ENCODE assay signal across 16 cellular contexts in the genomic region with DNA sequence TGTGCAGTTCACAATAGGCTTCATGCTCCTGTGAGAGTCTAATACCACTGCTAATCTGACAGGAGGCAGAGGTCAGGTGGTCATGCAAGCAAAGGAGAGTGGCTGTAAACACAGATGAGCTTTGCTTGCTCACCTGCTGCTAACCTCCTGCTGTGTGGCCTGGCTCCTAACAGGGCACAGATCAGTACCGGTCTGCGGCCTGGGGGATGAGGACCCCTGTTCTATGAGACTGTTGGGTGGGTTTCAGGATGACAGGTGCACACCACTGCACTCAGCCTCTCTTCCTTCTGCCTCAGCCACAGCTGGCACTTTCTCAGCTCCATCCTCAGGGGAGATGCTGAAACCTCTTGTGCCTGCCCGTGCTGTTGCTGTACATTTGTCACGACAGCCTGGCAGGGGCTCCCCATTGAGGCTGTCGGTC.
DNase-seq lines count a peak whose midpoint lies in the region; FAIRE-seq and TF ChIP-seq lines count a peak whose summit lies in the region.
"Had no signal": no experiment of that assay in that cellular context is flagged by ENCODE, and none has a peak within 500 bp of the region (broad histone marks: within the 10 kb centered on the region; RNA-seq: fewer than 3 reads in every experiment).

No MANE protein-coding gene starts in this region.

- H3K4me3 ChIP-seq in WERI-Rb-1 (ENCODE audit: low read depth, low read length) = no peak overlapping the region
- H3K4me3 ChIP-seq: transverse colon had no signal

- H3K27ac ChIP-seq in WERI-Rb-1 = peak overlapping the region; percentile 73
- H3K27ac ChIP-seq: transverse colon had no signal

- FAIRE-seq in GM19239 (lab: Jason Lieb, UNC) = peak; percentile 71
- FAIRE-seq: HTR-8/SVneo had no signal

- TF ChIP-seq CTCF in WERI-Rb-1 (IDR thresholded peaks at IDR 0.05; ENCODE audit: low read depth, low read length) = no peak

- H3K36me3 ChIP-seq in WERI-Rb-1 = no peaks in the 10 kb centered on the region
- H3K36me3 ChIP-seq: transverse colon had no signal

- DNase-seq in DMS53 (lab: John Stamatoyannopoulos, UW) = peak; percentile 69
- DNase-seq in GM19239 (ENCODE audit: insufficient read length, low spot score) = no peak
- DNase-seq in NCI-H1417 treated with DMSO at 0.1 percent for 48 hours (lab: John Stamatoyannopoulos, UW) = peak; percentile 24
- DNase-seq in WERI-Rb-1 = peak; percentile 83
- DNase-seq in effector CD4-positive, alpha-beta T cell = no peak
- no peak for DNase-seq in germinal center (ENCODE audit: low spot score)
- DNase-seq in SW 1271 (lab: John Stamatoyannopoulos, UW) = no peak
- no peak for DNase-seq in NCI-H2081 treated with DMSO at 0.1 percent for 48 hours (lab: John Stamatoyannopoulos, UW)
- DNase-seq: activated naive CD4-positive, alpha-beta T cell treated with anti-CD3 and anti-CD28 coated beads for 36 hours; HFFc6; hippocampal formation; NCI-H446; nucleus accumbens; stimulated activated CD4-positive, alpha-beta T cell treated with anti-CD3 and anti-CD28 coated beads, Interleukin-2, amount 100 ng/mL, for 24 hours; transverse colon had no signal

- H3K9me3 ChIP-seq in WERI-Rb-1 (ENCODE audit: severe bottlenecking) = no peaks in the 10 kb centered on the region
- H3K9me3 ChIP-seq: transverse colon had no signal

- no peaks in the 10 kb centered on the region for H3K27me3 ChIP-seq in WERI-Rb-1 (ENCODE audit: insufficient read depth, low read depth, severe bottlenecking)

Comparison
In these comparisons a context has a peak if more than half of its experiments do, and no peak if none do; other contexts are left out.
1. DNase-seq: peak in DMS53 (single experiment), NCI-H1417 treated with DMSO at 0.1 percent for 48 hours (single experiment) and WERI-Rb-1 (single experiment); none in GM19239 (single experiment), effector CD4-positive, alpha-beta T cell (single experiment), germinal center (single experiment), SW 1271 (0 of 2) and NCI-H2081 treated with DMSO at 0.1 percent for 48 hours (single experiment).